1 cellular context compared by ENCODE assay signal in the genomic region with DNA sequence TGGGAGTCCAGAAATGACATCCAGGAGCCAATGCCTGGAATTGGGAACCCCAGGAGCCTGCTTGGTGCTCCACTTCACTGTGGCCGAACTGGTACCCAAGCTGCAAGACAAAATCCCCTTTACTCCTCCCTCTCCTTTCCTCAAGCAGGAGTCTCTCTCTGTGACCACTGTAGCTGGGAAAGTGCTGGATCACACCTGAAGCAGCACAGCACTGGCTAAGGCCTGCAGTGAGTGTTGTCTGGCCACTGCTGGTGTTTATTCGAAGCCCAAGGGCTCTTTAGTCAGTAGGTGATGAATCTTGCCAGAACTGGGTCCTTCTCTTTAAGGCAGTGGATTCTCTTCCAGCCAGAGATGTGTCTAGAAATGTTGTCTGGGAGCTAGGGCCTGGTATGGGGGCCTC.
A peak's percentile ranks its signal among the peaks of the same experiment; 100 is the strongest.
TF ChIP-seq lines count a peak whose summit lies in the region.

No MANE protein-coding gene starts in this region.

TF ChIP-seq in HepG2, 621 proteins besides CTCF, POLR2A, EP300 and RAD21:
- TF ChIP-seq ZNF274 (CRISPR knock-in tag; IDR thresholded peaks at IDR 0.05) = peak; percentile 19; the same call in 1 of the 2 replicates
- TF ChIP-seq KLF11 (CRISPR knock-in tag; IDR thresholded peaks at IDR 0.05) = no peak
- 0 out of 2 replicates have a peak, but pooled peaks have one; percentile 80 for TF ChIP-seq GLI4 (CRISPR knock-in tag; IDR thresholded peaks at IDR 0.05; ENCODE audit: borderline replicate concordance)
- TF ChIP-seq ARNTL (CRISPR knock-in tag; IDR thresholded peaks at IDR 0.05) = no peak
- no peak for TF ChIP-seq SALL2 (CRISPR knock-in tag; IDR thresholded peaks at IDR 0.05)
- no peak for TF ChIP-seq FOXO1 (CRISPR knock-in tag; IDR thresholded peaks at IDR 0.05)
- TF ChIP-seq ZMYM3 (CRISPR knock-in tag; IDR thresholded peaks at IDR 0.05) = no peak
- TF ChIP-seq GATA4 (IDR thresholded peaks at IDR 0.05; ENCODE audit: borderline replicate concordance, low read depth) = no peak
- TF ChIP-seq, protein P1, sequence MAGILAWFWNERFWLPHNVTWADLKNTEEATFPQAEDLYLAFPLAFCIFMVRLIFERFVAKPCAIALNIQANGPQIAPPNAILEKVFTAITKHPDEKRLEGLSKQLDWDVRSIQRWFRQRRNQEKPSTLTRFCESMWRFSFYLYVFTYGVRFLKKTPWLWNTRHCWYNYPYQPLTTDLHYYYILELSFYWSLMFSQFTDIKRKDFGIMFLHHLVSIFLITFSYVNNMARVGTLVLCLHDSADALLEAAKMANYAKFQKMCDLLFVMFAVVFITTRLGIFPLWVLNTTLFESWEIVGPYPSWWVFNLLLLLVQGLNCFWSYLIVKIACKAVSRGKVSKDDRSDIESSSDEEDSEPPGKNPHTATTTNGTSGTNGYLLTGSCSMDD (CRISPR knock-in tag; IDR thresholded peaks at IDR 0.05) = no peak
- no peak for TF ChIP-seq ZNF484 (CRISPR knock-in tag; IDR thresholded peaks at IDR 0.05; ENCODE audit: borderline replicate concordance, low read depth)
- TF ChIP-seq ZFYVE20 (CRISPR knock-in tag; IDR thresholded peaks at IDR 0.05; ENCODE audit: borderline replicate concordance, low read depth) = no peak
- TF ChIP-seq HMG20B (CRISPR knock-in tag; conservative IDR thresholded peaks at IDR 0.05) = no peak
- no peak for TF ChIP-seq REPIN1 (CRISPR knock-in tag; IDR thresholded peaks at IDR 0.05; ENCODE audit: borderline replicate concordance, low read depth)
- TF ChIP-seq ZNF44 (CRISPR knock-in tag; IDR thresholded peaks at IDR 0.05) = 0 out of 2 replicates have a peak, but pooled peaks have one; percentile 33
- peak in 1 of 2 experiments; percentile 0; a peak in 1 of 4 replicates for TF ChIP-seq KLF16 (CRISPR knock-in tag; IDR thresholded peaks at IDR 0.05)
- 0 out of 2 replicates have a peak, but pooled peaks have one; percentile 10 for TF ChIP-seq ERF (CRISPR knock-in tag; IDR thresholded peaks at IDR 0.05)
- TF ChIP-seq ZNF234 (CRISPR knock-in tag; conservative IDR thresholded peaks at IDR 0.05) = no peak
- no peak for TF ChIP-seq ZBTB20 (CRISPR knock-in tag; IDR thresholded peaks at IDR 0.05; ENCODE audit: borderline replicate concordance, low read depth)
- TF ChIP-seq ZNF296 (CRISPR knock-in tag; conservative IDR thresholded peaks at IDR 0.05) = no peak
